ENCODE assay signal across 23 cellular contexts in the genomic region with DNA sequence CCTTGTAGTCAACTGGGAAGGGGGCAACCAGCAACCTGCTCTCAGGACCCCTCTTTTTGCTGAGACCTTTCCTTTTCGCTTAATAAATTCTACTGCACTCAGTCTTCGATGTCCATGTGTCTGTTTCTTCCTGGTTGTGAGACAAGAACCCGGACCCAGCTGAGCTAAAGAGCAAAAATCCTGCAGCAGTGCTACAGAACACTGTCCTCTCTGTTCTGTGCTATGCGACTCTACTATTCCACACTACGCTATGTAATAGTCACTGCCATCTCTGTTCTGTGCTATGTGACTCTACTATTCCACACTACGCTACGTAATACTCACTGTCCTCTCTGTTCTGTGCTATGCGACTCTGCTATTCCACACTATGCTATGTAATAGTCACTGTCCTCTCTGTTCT. TPM values are rescaled to one million over a fixed set of nuclear protein-coding genes. Genes with fewer than 3 reads are reported as not detected.
A peak's percentile ranks its signal among the peaks of the same experiment; 100 is the strongest.
DNase-seq lines count a peak whose midpoint lies in the region; ATAC-seq and TF ChIP-seq lines count a peak whose summit lies in the region.
"Had no signal": no experiment of that assay in that cellular context is flagged by ENCODE, and none has a peak within 500 bp of the region (broad histone marks: within the 10 kb centered on the region; RNA-seq: fewer than 3 reads in every experiment).

No MANE protein-coding gene starts in this region.

- H3K27ac ChIP-seq in VCaP (peak overlapping the region; percentile 64), muscle layer of duodenum (ENCODE audit: low read length) (peak overlapping the region; percentile 36)
- H3K27ac ChIP-seq: A549, BLaER1 had no signal

- ATAC-seq in GM18873 (IDR thresholded peaks at IDR 0.05; ENCODE audit: low FRiP score, unreplicated experiment) (no peak), GM19463 (IDR thresholded peaks at IDR 0.05; ENCODE audit: unreplicated experiment) (no peak)
- ATAC-seq: GM12878, HCT116, Right ventricle myocardium inferior had no signal

- no peaks in the 10 kb centered on the region for H3K27me3 ChIP-seq in muscle layer of duodenum (ENCODE audit: low read depth, low read length)
- H3K27me3 ChIP-seq: BLaER1 had no signal

- no peak overlapping the region for H3K4me3 ChIP-seq in muscle layer of duodenum (ENCODE audit: low read depth in 1 of 2, low read length in 2 of 2)
- H3K4me3 ChIP-seq: A549, BLaER1, GM12878, GM23338 had no signal

- no peak for TF ChIP-seq CTCF in VCaP (conservative IDR thresholded peaks at IDR 0.05)

- H3K4me1 ChIP-seq in muscle layer of duodenum (ENCODE audit: control insufficient read depth in 1 of 2, insufficient read depth in 2 of 2, low read length in 2 of 2), result peaks cover 15 to 39% of the 10 kb centered on the region in 2 donors

- H3K9me3 ChIP-seq in muscle layer of duodenum (ENCODE audit: control insufficient read depth in 1 of 2, low read length in 2 of 2), result no peaks in the 10 kb centered on the region
- H3K9me3 ChIP-seq: A549, BLaER1 had no signal

- peak; percentile 82 for DNase-seq in globus pallidus (ENCODE audit: low spot score)
- DNase-seq in superior temporal gyrus (ENCODE audit: extremely low spot score), result peak; percentile 88
- DNase-seq in cerebellum (ENCODE audit: low spot score), result no peak
- no peak for DNase-seq in NCI-H345 treated with DMSO at 0.1 percent for 48 hours (lab: John Stamatoyannopoulos, UW; ENCODE audit: unreplicated experiment)
- DNase-seq: CD4-positive, alpha-beta memory T cell; DMS153; EL; KBM-7; MV-4-11; NCI-H187; NCI-H2107; NCI-H510A treated with DMSO at 0.1 percent for 48 hours; NCI-H774 had no signal

- H3K36me3 ChIP-seq in muscle layer of duodenum (ENCODE audit: control insufficient read depth in 1 of 2, insufficient read depth in 2 of 2, low read length in 2 of 2), result no peaks in the 10 kb centered on the region

RNA-seq across cellular contexts. Expression of gene DIP2C, which starts 34.3 kb away (rescaled TPM):
- total RNA-seq in cerebellum, result 32.5 TPM

Comparison
In these comparisons a context has a peak if more than half of its experiments do, and no peak if none do; other contexts are left out.
1. DNase-seq: peak in globus pallidus (single experiment) and superior temporal gyrus (single experiment); none in cerebellum (single experiment) and NCI-H345 treated with DMSO at 0.1 percent for 48 hours (single experiment).